26 cellular contexts compared by ENCODE assay signal in genomic region chr18:4242431-4243161, GRCh38.
"Had no signal": no experiment of that assay in that cellular context is flagged by ENCODE, and none has a peak within 500 bp of the region (broad histone marks: within the 10 kb centered on the region; RNA-seq: fewer than 3 reads in every experiment).

No MANE protein-coding gene starts in this region.

- H3K27me3 ChIP-seq: body of pancreas, colonic mucosa, esophagus squamous epithelium had no signal

- H3K36me3 Mint-ChIP-seq: activated naive CD8-positive, alpha-beta T cell had no signal

- H3K36me3 ChIP-seq: colonic mucosa, esophagus squamous epithelium had no signal

- H3K9me3 ChIP-seq: body of pancreas, colonic mucosa, esophagus squamous epithelium had no signal

- H3K4me1 Mint-ChIP-seq: activated T-helper 17 cell treated with anti-CD3 and anti-CD28 coated beads, Interleukin-2, amount 50 U/mL, for 72 hours had no signal

- FAIRE-seq: endometrium, endothelial cell of umbilical vein had no signal

- H3K4me3 ChIP-seq: body of pancreas, colonic mucosa, esophagus squamous epithelium had no signal

- H3K4me3 Mint-ChIP-seq: activated CD8-positive, alpha-beta T cell treated with anti-CD3 and anti-CD28 coated beads for 36 hours; activated naive CD8-positive, alpha-beta T cell; activated T-cell treated with anti-CD3 and anti-CD28 coated beads, Interleukin-2, amount 50 U/mL, for 4 hours; activated T-helper 17 cell treated with anti-CD3 and anti-CD28 coated beads, Interleukin-2, amount 50 U/mL, for 72 hours had no signal

- ATAC-seq: activated CD4-positive, CD25-positive, alpha-beta regulatory T cell treated with anti-CD3 and anti-CD28 coated beads, Interleukin-2, amount 50 U/mL, for 24 hours; activated CD8-positive, alpha-beta T cell treated with anti-CD3 and anti-CD28 coated beads for 36 hours; activated T-cell treated with anti-CD3 and anti-CD28 coated beads, Interleukin-2, amount 50 U/mL, for 4 hours; activated T-helper 17 cell treated with anti-CD3 and anti-CD28 coated beads, Interleukin-2, amount 50 U/mL, for 72 hours; body of pancreas had no signal

- H3K27ac ChIP-seq: body of pancreas, colonic mucosa, epithelial cell of prostate, esophagus squamous epithelium had no signal

- DNase-seq: activated CD4-positive, alpha-beta T cell treated with anti-CD3 and anti-CD28 coated beads for 48 hours; activated CD4-positive, alpha-beta T cell treated with anti-CD3 and anti-CD28 coated beads, Interleukin-2, amount 50 U/mL, for 1 hour; activated CD4-positive, alpha-beta T cell treated with anti-CD3 and anti-CD28 coated beads, Interleukin-2, amount 50 U/mL, for 48 hours; activated CD8-positive, alpha-beta memory T cell treated with anti-CD3 and anti-CD28 coated beads for 24 hours; activated CD8-positive, alpha-beta T cell treated with anti-CD3 and anti-CD28 coated beads for 36 hours; activated effector memory CD4-positive, alpha-beta T cell treated with Interleukin-2 at 50 U/mL for 16 hours; activated gamma-delta T cell treated with Interleukin-2 at 50 U/mL for 16 hours; activated naive CD4-positive, alpha-beta T cell treated with anti-CD3 and anti-CD28 coated beads, Interleukin-2, amount 50 U/mL, for 16 hours; activated naive CD4-positive, alpha-beta T cell treated with Interleukin-2 at 50 U/mL for 16 hours; activated T-cell treated with anti-CD3 and anti-CD28 coated beads, Interleukin-2, amount 50 U/mL, for 4 hours; amygdala; aorta; body of pancreas; caudate nucleus; colonic mucosa; effector CD8-positive, alpha-beta T cell; esophagus squamous epithelium; foreskin melanocyte; head of caudate nucleus; T-helper 2 cell had no signal

- H3K27me3 Mint-ChIP-seq: activated CD8-positive, alpha-beta T cell treated with anti-CD3 and anti-CD28 coated beads for 36 hours; activated T-helper 17 cell treated with anti-CD3 and anti-CD28 coated beads, Interleukin-2, amount 50 U/mL, for 72 hours had no signal

- H3K4me1 ChIP-seq: body of pancreas, colonic mucosa, esophagus squamous epithelium had no signal

- H3K27ac Mint-ChIP-seq: activated CD8-positive, alpha-beta T cell treated with anti-CD3 and anti-CD28 coated beads for 36 hours; activated naive CD8-positive, alpha-beta T cell; activated T-helper 17 cell treated with anti-CD3 and anti-CD28 coated beads, Interleukin-2, amount 50 U/mL, for 72 hours had no signal
